In the genomic region with DNA sequence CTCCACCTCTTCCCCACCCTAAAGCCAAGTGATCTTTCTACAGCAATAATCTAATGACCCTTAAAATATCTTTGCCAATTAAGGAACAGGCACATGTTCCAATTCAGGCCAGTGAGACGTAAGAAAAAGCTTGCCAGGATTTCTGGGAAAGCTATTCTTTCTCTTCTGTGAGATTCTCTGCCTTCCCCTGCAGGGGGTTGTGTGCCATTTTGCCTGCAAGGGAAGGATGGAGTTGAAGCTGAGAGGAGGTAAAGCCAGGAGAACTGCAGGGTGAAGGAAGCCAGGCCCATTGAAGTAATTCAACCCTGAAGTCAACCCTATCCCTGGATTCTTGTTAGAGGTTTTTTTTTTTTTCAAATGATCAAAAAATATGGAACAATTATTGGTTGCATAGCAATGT, we compare ENCODE assay signal across 24 cellular contexts. TPM values are rescaled to one million over a fixed set of nuclear protein-coding genes. Genes with fewer than 3 reads are reported as not detected.
"Had no signal": no experiment of that assay in that cellular context is flagged by ENCODE, and none has a peak within 500 bp of the region (broad histone marks: within the 10 kb centered on the region; RNA-seq: fewer than 3 reads in every experiment).

No MANE protein-coding gene starts in this region.

- H3K36me3 ChIP-seq: MG63 had no signal

- H3K36me3 Mint-ChIP-seq: T-cell had no signal

- H3K4me1 Mint-ChIP-seq: T-cell had no signal

- DNase-seq: KBM-7, MG63, NCI-H1092, NCI-H1105 treated with DMSO at 0.1 percent for 48 hours, NCI-H1417 treated with DMSO at 0.1 percent for 48 hours, NCI-H146, NCI-H187, NCI-H2029, NCI-H2081 treated with DMSO at 0.1 percent for 48 hours, NCI-H2171, NCI-H345, NCI-H446 treated with DMSO at 0.1 percent for 48 hours, NCI-H510A treated with DMSO at 0.1 percent for 48 hours, NCI-H526, PC-3, SHP77, SK-N-SH, SW 1271, T-cell had no signal

- H3K27ac Mint-ChIP-seq: T-cell; T-helper 1 cell treated with Interleukin-12 subunit alpha and Interleukin-12 subunit beta and Interleukin-4 antibody, amounts not matched to agents 30 μg/mL and 1 μg/mL, for 36 hours had no signal

- H3K9ac ChIP-seq: SK-N-SH had no signal

- H3K9me3 Mint-ChIP-seq: T-cell; T-helper 1 cell treated with Interleukin-12 subunit alpha and Interleukin-12 subunit beta and Interleukin-4 antibody, amounts not matched to agents 30 μg/mL and 1 μg/mL, for 36 hours had no signal

- H3K9me2 ChIP-seq: SK-N-SH had no signal

- H3K4me3 ChIP-seq: MG63 had no signal

- H3K27ac ChIP-seq: RWPE1 had no signal

- ATAC-seq: Panc1, PC-3, T-cell had no signal

- H3K9me3 ChIP-seq: MG63, SK-N-SH had no signal

- H3K4me2 ChIP-seq: SK-N-SH had no signal

- H3K4me3 Mint-ChIP-seq: T-cell; T-helper 1 cell treated with Interleukin-12 subunit alpha and Interleukin-12 subunit beta and Interleukin-4 antibody, amounts not matched to agents 30 μg/mL and 1 μg/mL, for 36 hours had no signal

RNA-seq across cellular contexts. Expression of gene LPO, which starts 9.0 kb away (rescaled TPM):
- total RNA-seq: HT-29, PC-3, SK-MEL-5, T-cell had no signal
- polyA plus RNA-seq: SK-N-SH had no signal

RNA-seq across cellular contexts. Expression of gene EPX, which starts 36.9 kb away (rescaled TPM):
- total RNA-seq: HT-29, PC-3, SK-MEL-5 had no signal

RNA-seq across cellular contexts. Expression of gene MPO, which starts 51.4 kb away (rescaled TPM):
- total RNA-seq: HT-29, PC-3, SK-MEL-5 had no signal
- polyA plus RNA-seq: SK-N-SH had no signal
